ENCODE assay signal across 8 cellular contexts in genomic region chr1:173202430-173203145, GRCh38. TPM values are rescaled to one million over a fixed set of nuclear protein-coding genes. Genes with fewer than 3 reads are reported as not detected.
A peak's percentile ranks its signal among the peaks of the same experiment; 100 is the strongest.
DNase-seq lines count a peak whose midpoint lies in the region; FAIRE-seq and TF ChIP-seq lines count a peak whose summit lies in the region.

No MANE protein-coding gene starts in this region.

- H3K9me3 Mint-ChIP-seq in activated naive CD4-positive, alpha-beta T cell treated with anti-CD3 and anti-CD28 coated beads, Interleukin-2, amount 10 ng/mL, durations not matched to agents 7 days and 5 days, result no peaks in the 10 kb centered on the region
- H3K9me3 Mint-ChIP-seq in astrocyte (ENCODE audit: unreplicated experiment), result no peaks in the 10 kb centered on the region
- no peaks in the 10 kb centered on the region for H3K9me3 Mint-ChIP-seq in activated T-cell treated with anti-CD3 and anti-CD28 coated beads, Interleukin-2, amount 50 U/mL, for 24 hours

- no peaks in the 10 kb centered on the region for H3K79me2 ChIP-seq in astrocyte (ENCODE audit: insufficient read depth, low read length)

- H3K36me3 ChIP-seq in astrocyte (ENCODE audit: insufficient read depth, low read length), result no peaks in the 10 kb centered on the region

- peak overlapping the region; percentile 67 for H3K9ac ChIP-seq in astrocyte (ENCODE audit: low read length)

- no peaks in the 10 kb centered on the region for H3K9me3 ChIP-seq in astrocyte (ENCODE audit: insufficient read depth, low read depth, low read length)

- H3K27me3 ChIP-seq in astrocyte (ENCODE audit: insufficient read depth, low read length), result no peaks in the 10 kb centered on the region

- peaks cover 6% of the 10 kb centered on the region for H3K27me3 Mint-ChIP-seq in activated naive CD4-positive, alpha-beta T cell treated with anti-CD3 and anti-CD28 coated beads, Interleukin-2, amount 10 ng/mL, durations not matched to agents 7 days and 5 days
- H3K27me3 Mint-ChIP-seq in astrocyte (ENCODE audit: low read depth, unreplicated experiment), result no peaks in the 10 kb centered on the region
- no peaks in the 10 kb centered on the region for H3K27me3 Mint-ChIP-seq in activated T-cell treated with anti-CD3 and anti-CD28 coated beads, Interleukin-2, amount 50 U/mL, for 24 hours

- H4K20me1 ChIP-seq in astrocyte (ENCODE audit: insufficient read depth, low read length), result no peaks in the 10 kb centered on the region

- no peak overlapping the region for H3K4me3 ChIP-seq in astrocyte (ENCODE audit: insufficient read depth, low read depth, low read length)

- CTCF ChIA-PET in activated naive CD4-positive, alpha-beta T cell treated with anti-CD3 and anti-CD28 coated beads, Interleukin-2, amount 10 ng/mL, durations not matched to agents 7 days and 5 days (lab: Charles Lee), result interaction anchor here (0.6 to 10.9 kb wide), 17 partner anchors 9 to 1015 kb away, joined by 3 to 177 read pairs (median 4); no protein-coding TSS in a partner anchor

- DNase-seq in activated naive CD4-positive, alpha-beta T cell treated with anti-CD3 and anti-CD28 coated beads, Interleukin-2, amount 10 ng/mL, durations not matched to agents 7 days and 5 days, result peak; percentile 24
- DNase-seq in activated naive CD4-positive, alpha-beta T cell (lab: John Stamatoyannopoulos, UW), result no peak
- peak; percentile 55 for DNase-seq in NCI-H1048 (lab: John Stamatoyannopoulos, UW)
- peak; percentile 98 for DNase-seq in astrocyte (ENCODE audit: low read depth)
- DNase-seq in iPS-NIHi7 (ENCODE audit: extremely low spot score), result peak; percentile 43
- peak; percentile 59 for DNase-seq in stromal cell of bone marrow (ENCODE audit: low read depth)
- no peak for DNase-seq in cortex of kidney (lab: John Stamatoyannopoulos, UW)
- no peak for DNase-seq in activated T-cell treated with anti-CD3 and anti-CD28 coated beads, Interleukin-2, amount 50 U/mL, for 24 hours

- no peak overlapping the region for H3K4me3 Mint-ChIP-seq in activated naive CD4-positive, alpha-beta T cell treated with anti-CD3 and anti-CD28 coated beads, Interleukin-2, amount 10 ng/mL, durations not matched to agents 7 days and 5 days
- H3K4me3 Mint-ChIP-seq in astrocyte (ENCODE audit: unreplicated experiment), result no peak overlapping the region
- H3K4me3 Mint-ChIP-seq in activated T-cell treated with anti-CD3 and anti-CD28 coated beads, Interleukin-2, amount 50 U/mL, for 24 hours, result no peak overlapping the region

- no peak overlapping the region for H3K27ac Mint-ChIP-seq in activated naive CD4-positive, alpha-beta T cell treated with anti-CD3 and anti-CD28 coated beads, Interleukin-2, amount 10 ng/mL, durations not matched to agents 7 days and 5 days
- no peak overlapping the region for H3K27ac Mint-ChIP-seq in astrocyte (ENCODE audit: unreplicated experiment)
- H3K27ac Mint-ChIP-seq in activated T-cell treated with anti-CD3 and anti-CD28 coated beads, Interleukin-2, amount 50 U/mL, for 24 hours, result no peak overlapping the region

- H3K36me3 Mint-ChIP-seq in activated naive CD4-positive, alpha-beta T cell treated with anti-CD3 and anti-CD28 coated beads, Interleukin-2, amount 10 ng/mL, durations not matched to agents 7 days and 5 days, result peaks cover 4% of the 10 kb centered on the region
- H3K36me3 Mint-ChIP-seq in astrocyte (ENCODE audit: low read depth, unreplicated experiment), result no peaks in the 10 kb centered on the region
- H3K36me3 Mint-ChIP-seq in activated T-cell treated with anti-CD3 and anti-CD28 coated beads, Interleukin-2, amount 50 U/mL, for 24 hours (ENCODE audit: low read depth), result no peaks in the 10 kb centered on the region

- no peak overlapping the region for H2AFZ ChIP-seq in astrocyte (ENCODE audit: low read depth, low read length)

- H3K4me1 ChIP-seq in astrocyte (ENCODE audit: insufficient read depth, low read length), result peaks cover 22% of the 10 kb centered on the region

- H3K4me2 ChIP-seq in astrocyte (ENCODE audit: low read length), result peak overlapping the region; percentile 54

- peak overlapping the region; percentile 76 for H3K27ac ChIP-seq in astrocyte (ENCODE audit: low read depth, low read length)

- peaks cover 38% of the 10 kb centered on the region for H3K4me1 Mint-ChIP-seq in activated naive CD4-positive, alpha-beta T cell treated with anti-CD3 and anti-CD28 coated beads, Interleukin-2, amount 10 ng/mL, durations not matched to agents 7 days and 5 days
- H3K4me1 Mint-ChIP-seq in astrocyte (ENCODE audit: low read depth, unreplicated experiment), result peaks cover 39% of the 10 kb centered on the region
- peaks cover 43% of the 10 kb centered on the region for H3K4me1 Mint-ChIP-seq in activated T-cell treated with anti-CD3 and anti-CD28 coated beads, Interleukin-2, amount 50 U/mL, for 24 hours (ENCODE audit: low read depth)

- TF ChIP-seq CTCF in astrocyte (IDR thresholded peaks at IDR 0.05; ENCODE audit: insufficient read depth, low read depth, low read length), result peak; percentile 75

- peak; percentile 54 for FAIRE-seq in astrocyte (lab: Jason Lieb, UNC)

RNA-seq across cellular contexts. Expression of gene TNFSF4, which starts 4.5 kb away (rescaled TPM):
- total RNA-seq in astrocyte, result 3.0 and 3.3 TPM in 2 replicates

Comparison
In these comparisons a context has a peak if more than half of its experiments do, and no peak if none do; other contexts are left out.
1. DNase-seq: peak in activated naive CD4-positive, alpha-beta T cell treated with anti-CD3 and anti-CD28 coated beads, Interleukin-2, amount 10 ng/mL, durations not matched to agents 7 days and 5 days (single experiment), NCI-H1048 (single experiment), astrocyte (single experiment), iPS-NIHi7 (single experiment) and stromal cell of bone marrow (single experiment); none in activated naive CD4-positive, alpha-beta T cell (0 of 4), cortex of kidney (single experiment) and activated T-cell treated with anti-CD3 and anti-CD28 coated beads, Interleukin-2, amount 50 U/mL, for 24 hours (single experiment).